Comparison of ENCODE assay signal across 21 cellular contexts in the genomic region with DNA sequence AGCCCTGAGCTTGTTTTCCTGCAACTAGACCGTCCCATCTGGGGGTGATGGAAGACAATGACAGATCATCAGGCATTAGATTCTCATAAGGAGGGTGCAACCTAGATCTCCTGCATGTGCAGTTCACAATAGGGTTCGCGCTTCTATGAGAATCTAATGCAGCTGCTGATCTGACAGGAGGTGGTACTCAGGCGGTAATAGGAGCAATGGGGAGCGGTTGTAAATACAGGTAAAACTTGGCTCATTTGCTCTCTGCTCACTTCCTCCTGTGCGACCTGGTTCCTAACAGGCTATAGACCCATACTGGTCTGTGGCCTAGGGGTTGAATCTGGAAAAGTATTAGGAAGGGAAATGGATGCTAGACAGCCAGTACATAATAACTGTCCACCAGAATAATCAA. TPM values are rescaled to one million over a fixed set of nuclear protein-coding genes. Genes with fewer than 3 reads are reported as not detected.
DNase-seq lines count a peak whose midpoint lies in the region; FAIRE-seq and TF ChIP-seq lines count a peak whose summit lies in the region.
"Had no signal": no experiment of that assay in that cellular context is flagged by ENCODE, and none has a peak within 500 bp of the region (broad histone marks: within the 10 kb centered on the region; RNA-seq: fewer than 3 reads in every experiment).

No MANE protein-coding gene starts in this region.

- no peak for TF ChIP-seq CTCF in tibial artery (IDR thresholded peaks at IDR 0.05)

- H3K36me3 ChIP-seq in mesenchymal stem cell (ENCODE audit: control insufficient read depth in 1 of 2, insufficient read depth in 2 of 2, low read depth in 1 of 2, low read length in 2 of 2) (no peaks in the 10 kb centered on the region), tibial artery (no peaks in the 10 kb centered on the region)
- H3K36me3 ChIP-seq: BE2C had no signal

- no peak overlapping the region for H2BK5ac ChIP-seq in mesenchymal stem cell (ENCODE audit: low read depth, low read length, poor library complexity, severe bottlenecking)

- peak; percentile 5 for DNase-seq in NCI-H748 (lab: John Stamatoyannopoulos, UW; ENCODE audit: unreplicated experiment)
- DNase-seq in NCI-H748 treated with DMSO at 0.1 percent for 48 hours (lab: John Stamatoyannopoulos, UW): no peak
- DNase-seq in GM12892 (ENCODE audit: insufficient read length): no peak
- DNase-seq in mesenchymal stem cell: no peak
- DNase-seq in tibial artery: no peak
- no peak for DNase-seq in globus pallidus (ENCODE audit: low spot score)
- DNase-seq in NCI-H82 (lab: John Stamatoyannopoulos, UW): no peak
- DNase-seq: 8988T; ACHN; AML-193; BE2C; C1 segment of cervical spinal cord; Caco-2; CD8-positive, alpha-beta T cell; DMS153; DND-41; GM23248; H7 had no signal

- FAIRE-seq in GM12892 (lab: Jason Lieb, UNC): peak; percentile 48
- FAIRE-seq: A549, G401.6, H1 had no signal

- no peak overlapping the region for H2BK120ac ChIP-seq in mesenchymal stem cell (ENCODE audit: low read depth, low read length)

- no peak overlapping the region for H2BK15ac ChIP-seq in mesenchymal stem cell (ENCODE audit: low read depth, poor library complexity, severe bottlenecking)

- TF ChIP-seq POLR2A in GM12892 (IDR thresholded peaks at IDR 0.05; ENCODE audit: low read depth, low read length): no peak

- H2BK12ac ChIP-seq in mesenchymal stem cell (ENCODE audit: low read length in 2 of 2): no peak overlapping the region

- H3K27me3 ChIP-seq in mesenchymal stem cell (ENCODE audit: control insufficient read depth in 1 of 2, insufficient read depth in 1 of 2, low read length in 2 of 2) (peaks cover 0 to 4% of the 10 kb centered on the region in 2 experiments), tibial artery (peaks cover 0 to 4% of the 10 kb centered on the region in 2 donors)

- no peak overlapping the region for H3K27ac ChIP-seq in mesenchymal stem cell (ENCODE audit: low read length, poor library complexity, severe bottlenecking)
- H3K27ac ChIP-seq in tibial artery: no peak overlapping the region
- H3K27ac ChIP-seq: A549, GM23248 had no signal

- H2AK5ac ChIP-seq in mesenchymal stem cell (ENCODE audit: low read length, severe bottlenecking): peak overlapping the region; percentile 44

- H3K14ac ChIP-seq in mesenchymal stem cell (ENCODE audit: low read length in 2 of 2): no peak overlapping the region

- no peak overlapping the region for H3K18ac ChIP-seq in mesenchymal stem cell (ENCODE audit: low read depth in 1 of 2, low read length in 2 of 2)

- H3K9me3 ChIP-seq in mesenchymal stem cell (ENCODE audit: control insufficient read depth, low read length) (no peaks in the 10 kb centered on the region), tibial artery (no peaks in the 10 kb centered on the region)
- H3K9me3 ChIP-seq: A549, BE2C, Caco-2 had no signal

- WGBS in mesenchymal stem cell: 83% methylated on average over 5 of the region's 6 CpGs

- H4K8ac ChIP-seq in mesenchymal stem cell (ENCODE audit: low read length): no peak overlapping the region

- no peak overlapping the region for H3K4me2 ChIP-seq in mesenchymal stem cell (ENCODE audit: low read length, poor library complexity, severe bottlenecking)
- H3K4me2 ChIP-seq: A549 had no signal

- no peak overlapping the region for H3K23ac ChIP-seq in mesenchymal stem cell (ENCODE audit: low read length in 2 of 2)

- no peaks in the 10 kb centered on the region for H3K79me1 ChIP-seq in mesenchymal stem cell (replicated peaks; ENCODE audit: low read length, poor library complexity, severe bottlenecking)

- H3K4ac ChIP-seq in mesenchymal stem cell (ENCODE audit: low read depth in 1 of 2, low read length in 2 of 2): no peak overlapping the region

- intact Hi-C loops in tibial artery (cut with DNase I; ENCODE audit: low total_unique reads): no loop called here

- H3K4me1 ChIP-seq in mesenchymal stem cell (ENCODE audit: control insufficient read depth, insufficient read depth, low read depth, low read length) (peaks cover 9% of the 10 kb centered on the region), tibial artery (peaks cover 0 to 3% (median 2%) of the 10 kb centered on the region in 4 donors)
- H3K4me1 ChIP-seq: BE2C had no signal

- H3K9ac ChIP-seq in mesenchymal stem cell (ENCODE audit: low read length): no peak overlapping the region
- H3K9ac ChIP-seq: GM23248 had no signal

- H2AFZ ChIP-seq in mesenchymal stem cell (ENCODE audit: low read depth, low read length): no peak overlapping the region
- H2AFZ ChIP-seq: GM23248 had no signal

- no peak overlapping the region for H4K91ac ChIP-seq in mesenchymal stem cell (ENCODE audit: low read length)

- H3K4me3 ChIP-seq in mesenchymal stem cell (ENCODE audit: insufficient read depth in 1 of 2, low read depth in 1 of 2, low read length in 2 of 2) (no peak overlapping the region), tibial artery (no peak overlapping the region)
- H3K4me3 ChIP-seq: A549, GM23248 had no signal

RNA-seq across cellular contexts. Expression of a gene that starts 39.7 kb away (rescaled TPM):
- polyA plus RNA-seq in GM12892 (2012; ENCODE audit: missing spikeins): 184 TPM
- 41.6 TPM for polyA plus RNA-seq in mesenchymal stem cell (2013, experiment 1 of 2)
- 39.5 TPM for polyA plus RNA-seq in mesenchymal stem cell (2013, experiment 2 of 2)

RNA-seq across cellular contexts. Expression of a gene that starts 42.5 kb away (rescaled TPM):
- polyA plus RNA-seq in GM12892 (2012; ENCODE audit: missing spikeins): 53.8 TPM
- polyA plus RNA-seq in mesenchymal stem cell (2013, experiment 1 of 2): 37.6 TPM
- polyA plus RNA-seq in mesenchymal stem cell (2013, experiment 2 of 2): 34.1 TPM
